Comparison of ENCODE assay signal across 1 cellular context in genomic region chr20:4592316-4593148, GRCh38.
TF ChIP-seq lines count a peak whose summit lies in the region.

No MANE protein-coding gene starts in this region.

TF ChIP-seq in HepG2, 621 proteins besides CTCF, POLR2A, EP300 and RAD21 (continued from another document and continues in another):
- TF ChIP-seq AHDC1 (CRISPR knock-in tag; IDR thresholded peaks at IDR 0.05; ENCODE audit: borderline replicate concordance): peak; percentile 78
- peak; percentile 49; the same call in 1 of the 2 replicates for TF ChIP-seq ZNF124 (CRISPR knock-in tag; IDR thresholded peaks at IDR 0.05)
- no peak; the same call in 1 of the 2 replicates for TF ChIP-seq ZNF704 (CRISPR knock-in tag; IDR thresholded peaks at IDR 0.05; ENCODE audit: borderline replicate concordance)
- TF ChIP-seq TBP (CRISPR knock-in tag; IDR thresholded peaks at IDR 0.05): no peak; the same call in 1 of the 2 replicates
- TF ChIP-seq BORCS8-MEF2B (CRISPR knock-in tag; IDR thresholded peaks at IDR 0.05): peak; percentile 90
- TF ChIP-seq RXRA (CRISPR knock-in tag; IDR thresholded peaks at IDR 0.05): peak; percentile 20; the same call in 1 of the 2 replicates
- peak; percentile 43; the same call in 1 of the 2 replicates for TF ChIP-seq THAP11 (CRISPR knock-in tag; IDR thresholded peaks at IDR 0.05)
- TF ChIP-seq CHD4 (IDR thresholded peaks at IDR 0.05; ENCODE audit: borderline replicate concordance, low read length): no peak
- no peak for TF ChIP-seq NFRKB (IDR thresholded peaks at IDR 0.05)
- no peak for TF ChIP-seq CBX2 (IDR thresholded peaks at IDR 0.05; ENCODE audit: low read depth, low read length)
- TF ChIP-seq CBX2 (CRISPR knock-in tag; IDR thresholded peaks at IDR 0.05; ENCODE audit: low read depth): peak; percentile 83
- no peak for TF ChIP-seq FIP1L1 (IDR thresholded peaks at IDR 0.05; ENCODE audit: borderline replicate concordance, insufficient read depth, low read depth, low read length)
- TF ChIP-seq NCOA2 (CRISPR knock-in tag; IDR thresholded peaks at IDR 0.05): peak; percentile 16; the same call in 1 of the 2 replicates
- TF ChIP-seq ZFP90 (CRISPR knock-in tag; IDR thresholded peaks at IDR 0.05; ENCODE audit: borderline replicate concordance): no peak; the same call in 1 of the 2 replicates
- TF ChIP-seq, protein P1, sequence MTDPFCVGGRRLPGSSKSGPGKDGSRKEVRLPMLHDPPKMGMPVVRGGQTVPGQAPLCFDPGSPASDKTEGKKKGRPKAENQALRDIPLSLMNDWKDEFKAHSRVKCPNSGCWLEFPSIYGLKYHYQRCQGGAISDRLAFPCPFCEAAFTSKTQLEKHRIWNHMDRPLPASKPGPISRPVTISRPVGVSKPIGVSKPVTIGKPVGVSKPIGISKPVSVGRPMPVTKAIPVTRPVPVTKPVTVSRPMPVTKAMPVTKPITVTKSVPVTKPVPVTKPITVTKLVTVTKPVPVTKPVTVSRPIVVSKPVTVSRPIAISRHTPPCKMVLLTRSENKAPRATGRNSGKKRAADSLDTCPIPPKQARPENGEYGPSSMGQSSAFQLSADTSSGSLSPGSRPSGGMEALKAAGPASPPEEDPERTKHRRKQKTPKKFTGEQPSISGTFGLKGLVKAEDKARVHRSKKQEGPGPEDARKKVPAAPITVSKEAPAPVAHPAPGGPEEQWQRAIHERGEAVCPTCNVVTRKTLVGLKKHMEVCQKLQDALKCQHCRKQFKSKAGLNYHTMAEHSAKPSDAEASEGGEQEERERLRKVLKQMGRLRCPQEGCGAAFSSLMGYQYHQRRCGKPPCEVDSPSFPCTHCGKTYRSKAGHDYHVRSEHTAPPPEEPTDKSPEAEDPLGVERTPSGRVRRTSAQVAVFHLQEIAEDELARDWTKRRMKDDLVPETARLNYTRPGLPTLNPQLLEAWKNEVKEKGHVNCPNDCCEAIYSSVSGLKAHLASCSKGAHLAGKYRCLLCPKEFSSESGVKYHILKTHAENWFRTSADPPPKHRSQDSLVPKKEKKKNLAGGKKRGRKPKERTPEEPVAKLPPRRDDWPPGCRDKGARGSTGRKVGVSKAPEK (CRISPR knock-in tag; IDR thresholded peaks at IDR 0.05; ENCODE audit: borderline replicate concordance): no peak
- TF ChIP-seq ZNF225 (CRISPR knock-in tag; IDR thresholded peaks at IDR 0.05): no peak
- peak; percentile 56; the same call in 1 of the 2 replicates for TF ChIP-seq HNF4G (IDR thresholded peaks at IDR 0.05; ENCODE audit: borderline replicate concordance, low read depth, low read length)
- peak; percentile 68 for TF ChIP-seq HNF4G (CRISPR knock-in tag; IDR thresholded peaks at IDR 0.05; ENCODE audit: borderline replicate concordance, low read depth)
- TF ChIP-seq, protein P2, sequence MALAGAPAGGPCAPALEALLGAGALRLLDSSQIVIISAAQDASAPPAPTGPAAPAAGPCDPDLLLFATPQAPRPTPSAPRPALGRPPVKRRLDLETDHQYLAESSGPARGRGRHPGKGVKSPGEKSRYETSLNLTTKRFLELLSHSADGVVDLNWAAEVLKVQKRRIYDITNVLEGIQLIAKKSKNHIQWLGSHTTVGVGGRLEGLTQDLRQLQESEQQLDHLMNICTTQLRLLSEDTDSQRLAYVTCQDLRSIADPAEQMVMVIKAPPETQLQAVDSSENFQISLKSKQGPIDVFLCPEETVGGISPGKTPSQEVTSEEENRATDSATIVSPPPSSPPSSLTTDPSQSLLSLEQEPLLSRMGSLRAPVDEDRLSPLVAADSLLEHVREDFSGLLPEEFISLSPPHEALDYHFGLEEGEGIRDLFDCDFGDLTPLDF (CRISPR knock-in tag; IDR thresholded peaks at IDR 0.05): no peak
- peak; percentile 100 for TF ChIP-seq GFI1 (CRISPR knock-in tag; IDR thresholded peaks at IDR 0.05; ENCODE audit: borderline replicate concordance)
- TF ChIP-seq ZNF652 (CRISPR knock-in tag; IDR thresholded peaks at IDR 0.05; ENCODE audit: borderline replicate concordance, low read depth): no peak
- TF ChIP-seq JDP2 (CRISPR knock-in tag; IDR thresholded peaks at IDR 0.05; ENCODE audit: borderline replicate concordance): no peak
- peak; percentile 83; the same call in 1 of the 2 replicates for TF ChIP-seq ZNF703 (CRISPR knock-in tag; IDR thresholded peaks at IDR 0.05; ENCODE audit: borderline replicate concordance)
- TF ChIP-seq, protein P3, sequence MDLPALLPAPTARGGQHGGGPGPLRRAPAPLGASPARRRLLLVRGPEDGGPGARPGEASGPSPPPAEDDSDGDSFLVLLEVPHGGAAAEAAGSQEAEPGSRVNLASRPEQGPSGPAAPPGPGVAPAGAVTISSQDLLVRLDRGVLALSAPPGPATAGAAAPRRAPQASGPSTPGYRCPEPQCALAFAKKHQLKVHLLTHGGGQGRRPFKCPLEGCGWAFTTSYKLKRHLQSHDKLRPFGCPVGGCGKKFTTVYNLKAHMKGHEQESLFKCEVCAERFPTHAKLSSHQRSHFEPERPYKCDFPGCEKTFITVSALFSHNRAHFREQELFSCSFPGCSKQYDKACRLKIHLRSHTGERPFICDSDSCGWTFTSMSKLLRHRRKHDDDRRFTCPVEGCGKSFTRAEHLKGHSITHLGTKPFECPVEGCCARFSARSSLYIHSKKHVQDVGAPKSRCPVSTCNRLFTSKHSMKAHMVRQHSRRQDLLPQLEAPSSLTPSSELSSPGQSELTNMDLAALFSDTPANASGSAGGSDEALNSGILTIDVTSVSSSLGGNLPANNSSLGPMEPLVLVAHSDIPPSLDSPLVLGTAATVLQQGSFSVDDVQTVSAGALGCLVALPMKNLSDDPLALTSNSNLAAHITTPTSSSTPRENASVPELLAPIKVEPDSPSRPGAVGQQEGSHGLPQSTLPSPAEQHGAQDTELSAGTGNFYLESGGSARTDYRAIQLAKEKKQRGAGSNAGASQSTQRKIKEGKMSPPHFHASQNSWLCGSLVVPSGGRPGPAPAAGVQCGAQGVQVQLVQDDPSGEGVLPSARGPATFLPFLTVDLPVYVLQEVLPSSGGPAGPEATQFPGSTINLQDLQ (CRISPR knock-in tag; IDR thresholded peaks at IDR 0.05): 0 out of 2 replicates have a peak, but pooled peaks have one; percentile 74
- 0 out of 2 replicates have a peak, but pooled peaks have one; percentile 33 for TF ChIP-seq REL (CRISPR knock-in tag; conservative IDR thresholded peaks at IDR 0.05)
- TF ChIP-seq, protein P4, sequence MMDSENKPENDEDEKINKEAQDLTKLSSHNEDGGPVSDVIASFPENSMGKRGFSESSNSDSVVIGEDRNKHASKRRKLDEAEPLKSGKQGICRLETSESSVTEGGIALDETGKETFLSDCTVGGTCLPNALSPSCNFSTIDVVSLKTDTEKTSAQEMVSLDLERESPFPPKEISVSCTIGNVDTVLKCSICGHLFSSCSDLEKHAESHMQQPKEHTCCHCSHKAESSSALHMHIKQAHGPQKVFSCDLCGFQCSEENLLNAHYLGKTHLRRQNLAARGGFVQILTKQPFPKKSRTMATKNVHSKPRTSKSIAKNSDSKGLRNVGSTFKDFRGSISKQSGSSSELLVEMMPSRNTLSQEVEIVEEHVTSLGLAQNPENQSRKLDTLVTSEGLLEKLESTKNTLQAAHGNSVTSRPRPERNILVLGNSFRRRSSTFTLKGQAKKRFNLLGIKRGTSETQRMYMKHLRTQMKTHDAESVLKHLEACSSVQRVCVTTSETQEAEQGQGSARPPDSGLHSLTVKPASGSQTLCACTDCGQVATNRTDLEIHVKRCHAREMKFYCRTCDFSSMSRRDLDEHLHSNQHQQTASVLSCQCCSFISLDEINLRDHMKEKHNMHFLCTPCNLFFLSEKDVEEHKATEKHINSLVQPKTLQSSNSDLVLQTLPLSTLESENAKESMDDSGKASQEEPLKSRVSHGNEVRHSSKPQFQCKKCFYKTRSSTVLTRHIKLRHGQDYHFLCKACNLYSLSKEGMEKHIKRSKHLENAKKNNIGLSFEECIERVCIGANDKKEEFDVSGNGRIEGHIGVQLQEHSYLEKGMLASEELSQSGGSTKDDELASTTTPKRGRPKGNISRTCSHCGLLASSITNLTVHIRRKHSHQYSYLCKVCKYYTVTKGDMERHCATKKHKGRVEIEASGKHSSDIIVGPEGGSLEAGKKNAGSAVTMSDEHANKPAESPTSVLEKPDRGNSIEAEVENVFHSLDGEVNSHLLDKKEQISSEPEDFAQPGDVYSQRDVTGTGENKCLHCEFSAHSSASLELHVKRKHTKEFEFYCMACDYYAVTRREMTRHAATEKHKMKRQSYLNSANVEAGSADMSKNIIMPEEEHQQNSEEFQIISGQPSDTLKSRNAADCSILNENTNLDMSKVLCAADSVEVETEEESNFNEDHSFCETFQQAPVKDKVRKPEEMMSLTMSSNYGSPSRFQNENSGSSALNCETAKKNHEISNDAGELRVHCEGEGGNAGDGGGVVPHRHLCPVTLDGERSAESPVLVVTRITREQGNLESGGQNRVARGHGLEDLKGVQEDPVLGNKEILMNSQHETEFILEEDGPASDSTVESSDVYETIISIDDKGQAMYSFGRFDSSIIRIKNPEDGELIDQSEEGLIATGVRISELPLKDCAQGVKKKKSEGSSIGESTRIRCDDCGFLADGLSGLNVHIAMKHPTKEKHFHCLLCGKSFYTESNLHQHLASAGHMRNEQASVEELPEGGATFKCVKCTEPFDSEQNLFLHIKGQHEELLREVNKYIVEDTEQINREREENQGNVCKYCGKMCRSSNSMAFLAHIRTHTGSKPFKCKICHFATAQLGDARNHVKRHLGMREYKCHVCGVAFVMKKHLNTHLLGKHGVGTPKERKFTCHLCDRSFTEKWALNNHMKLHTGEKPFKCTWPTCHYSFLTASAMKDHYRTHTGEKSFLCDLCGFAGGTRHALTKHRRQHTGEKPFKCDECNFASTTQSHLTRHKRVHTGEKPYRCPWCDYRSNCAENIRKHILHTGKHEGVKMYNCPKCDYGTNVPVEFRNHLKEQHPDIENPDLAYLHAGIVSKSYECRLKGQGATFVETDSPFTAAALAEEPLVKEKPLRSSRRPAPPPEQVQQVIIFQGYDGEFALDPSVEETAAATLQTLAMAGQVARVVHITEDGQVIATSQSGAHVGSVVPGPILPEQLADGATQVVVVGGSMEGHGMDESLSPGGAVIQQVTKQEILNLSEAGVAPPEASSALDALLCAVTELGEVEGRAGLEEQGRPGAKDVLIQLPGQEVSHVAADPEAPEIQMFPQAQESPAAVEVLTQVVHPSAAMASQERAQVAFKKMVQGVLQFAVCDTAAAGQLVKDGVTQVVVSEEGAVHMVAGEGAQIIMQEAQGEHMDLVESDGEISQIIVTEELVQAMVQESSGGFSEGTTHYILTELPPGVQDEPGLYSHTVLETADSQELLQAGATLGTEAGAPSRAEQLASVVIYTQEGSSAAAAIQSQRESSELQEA (CRISPR knock-in tag; IDR thresholded peaks at IDR 0.05; ENCODE audit: not compliant biosample characterization): no peak
- TF ChIP-seq ZNF260 (CRISPR knock-in tag; IDR thresholded peaks at IDR 0.05; ENCODE audit: borderline replicate concordance, low read depth): no peak
- TF ChIP-seq RFX3 (CRISPR knock-in tag; IDR thresholded peaks at IDR 0.05): no peak
- no peak; the same call in 1 of the 2 replicates for TF ChIP-seq ETV5 (CRISPR knock-in tag; IDR thresholded peaks at IDR 0.05; ENCODE audit: borderline replicate concordance)
- TF ChIP-seq ARHGAP35 (CRISPR knock-in tag; IDR thresholded peaks at IDR 0.05; ENCODE audit: borderline replicate concordance): no peak; the same call in 1 of the 2 replicates
- TF ChIP-seq SKIL (CRISPR knock-in tag; IDR thresholded peaks at IDR 0.05; ENCODE audit: borderline replicate concordance): no peak
- TF ChIP-seq RELA (CRISPR knock-in tag; IDR thresholded peaks at IDR 0.05): peak; percentile 65; the same call in 1 of the 2 replicates
